ENCODE assay signal across 35 cellular contexts in genomic region chrX:100719139-100719538, GRCh38. TPM values are rescaled to one million over a fixed set of nuclear protein-coding genes. Genes with fewer than 3 reads are reported as not detected.
"Had no signal": no experiment of that assay in that cellular context is flagged by ENCODE, and none has a peak within 500 bp of the region (broad histone marks: within the 10 kb centered on the region; RNA-seq: fewer than 3 reads in every experiment).

No MANE protein-coding gene starts in this region.

- H3K27ac ChIP-seq: adrenal gland, cardiac muscle cell, VCaP had no signal

- DNase-seq: activated B cell treated with CpG ODN at 0.5 μM for 24 hours; activated CD4-positive, alpha-beta memory T cell treated with anti-CD3 and anti-CD28 coated beads for 36 hours; activated CD4-positive, alpha-beta T cell treated with anti-CD3 and anti-CD28 coated beads for 4 hours; activated CD4-positive, alpha-beta T cell treated with anti-CD3 and anti-CD28 coated beads, Interleukin-2, amount 10 ng/mL, durations not matched to agents 24 days and 14 days; activated CD4-positive, alpha-beta T cell treated with anti-CD3 and anti-CD28 coated beads, Interleukin-2, amount 50 U/mL, for 1 hour; activated CD4-positive, alpha-beta T cell treated with anti-CD3 and anti-CD28 coated beads, Interleukin-2, amount 50 U/mL, for 4 hours; activated CD4-positive, CD25-positive, alpha-beta regulatory T cell treated with anti-CD3 and anti-CD28 coated beads, Interleukin-2, amount 50 U/mL, for 72 hours; activated CD8-positive, alpha-beta memory T cell treated with anti-CD3 and anti-CD28 coated beads, Interleukin-2, amount 50 U/mL, for 4 hours; activated CD8-positive, alpha-beta T cell treated with anti-CD3 and anti-CD28 coated beads for 36 hours; activated effector memory CD4-positive, alpha-beta T cell treated with anti-CD3 and anti-CD28 coated beads, Interleukin-2, amount 50 U/mL, for 16 hours; activated gamma-delta T cell treated with Interleukin-2 at 50 U/mL for 16 hours; activated naive CD4-positive, alpha-beta T cell; activated naive CD4-positive, alpha-beta T cell treated with anti-CD3 and anti-CD28 coated beads for 36 hours; activated naive CD4-positive, alpha-beta T cell treated with anti-CD3 and anti-CD28 coated beads, Interleukin-2, amount 50 U/mL, for 16 hours; activated naive CD8-positive, alpha-beta T cell treated with anti-CD3 and anti-CD28 coated beads for 36 hours; activated T-cell treated with anti-CD3 and anti-CD28 coated beads for 4 hours; activated T-cell treated with anti-CD3 and anti-CD28 coated beads, Interleukin-2, amount 50 U/mL, for 1 hour; activated T-cell treated with anti-CD3 and anti-CD28 coated beads, Interleukin-2, amount 50 U/mL, for 4 hours; activated T-cell treated with anti-CD3 and anti-CD28 coated beads, Interleukin-2, amount 50 U/mL, for 72 hours; adrenal gland; amniotic stem cell; aorta; caudate nucleus; cerebellar nuclear complex; T-helper 1 cell; T-helper 2 cell; T-helper 9 cell had no signal

- H3K9me3 ChIP-seq: adrenal gland had no signal

- H3K4me1 ChIP-seq: adrenal gland had no signal

- FAIRE-seq: bronchial epithelial cell, TTC549 had no signal

- H3K27me3 ChIP-seq: adrenal gland, cardiac muscle cell had no signal

- H3K4me3 ChIP-seq: adrenal gland, cardiac muscle cell had no signal

- H3K36me3 ChIP-seq: adrenal gland, cardiac muscle cell had no signal

- ATAC-seq: activated CD8-positive, alpha-beta T cell treated with anti-CD3 and anti-CD28 coated beads for 36 hours; activated naive CD4-positive, alpha-beta T cell treated with anti-CD3 and anti-CD28 coated beads, Interleukin-2, amount 50 U/mL, for 72 hours; activated T-cell treated with anti-CD3 and anti-CD28 coated beads, Interleukin-2, amount 50 U/mL, for 4 hours; activated T-cell treated with anti-CD3 and anti-CD28 coated beads, Interleukin-2, amount 50 U/mL, for 72 hours; activated T-helper 17 cell treated with anti-CD3 and anti-CD28 coated beads, Interleukin-2, amount 50 U/mL, for 72 hours had no signal

RNA-seq across cellular contexts. Expression of gene SYTL4, which starts 12.8 kb away (rescaled TPM):
- total RNA-seq: activated CD4-positive, alpha-beta memory T cell treated with anti-CD3 and anti-CD28 coated beads for 36 hours; activated CD4-positive, alpha-beta T cell treated with anti-CD3 and anti-CD28 coated beads, Interleukin-2, amount 10 ng/mL, durations not matched to agents 24 days and 14 days; activated CD8-positive, alpha-beta memory T cell treated with anti-CD3 and anti-CD28 coated beads for 36 hours; activated CD8-positive, alpha-beta T cell treated with anti-CD3 and anti-CD28 coated beads for 36 hours; activated naive CD4-positive, alpha-beta T cell treated with anti-CD3 and anti-CD28 coated beads for 36 hours; activated naive CD4-positive, alpha-beta T cell treated with anti-CD3 and anti-CD28 coated beads, Interleukin-2, amount 50 U/mL, for 72 hours; activated naive CD8-positive, alpha-beta T cell treated with anti-CD3 and anti-CD28 coated beads for 36 hours; activated T-cell treated with anti-CD3 and anti-CD28 coated beads, Interleukin-2, amount 50 U/mL, for 72 hours; activated T-helper 1 cell treated with anti-CD3 and anti-CD28 coated beads, Interleukin-12 subunit alpha, Interleukin-12 subunit beta, Interleukin-2, Interleukin-4 antibody, amounts not matched to agents 30 ng/mL and 10 ng/mL and 1 ng/mL, durations not matched to agents 14 hours and 24 hours and 36 hours; activated T-helper 17 cell treated with anti-CD3 and anti-CD28 coated beads, Interleukin-2, amount 50 U/mL, for 72 hours had no signal
